17 cellular contexts compared by ENCODE assay signal in the genomic region with DNA sequence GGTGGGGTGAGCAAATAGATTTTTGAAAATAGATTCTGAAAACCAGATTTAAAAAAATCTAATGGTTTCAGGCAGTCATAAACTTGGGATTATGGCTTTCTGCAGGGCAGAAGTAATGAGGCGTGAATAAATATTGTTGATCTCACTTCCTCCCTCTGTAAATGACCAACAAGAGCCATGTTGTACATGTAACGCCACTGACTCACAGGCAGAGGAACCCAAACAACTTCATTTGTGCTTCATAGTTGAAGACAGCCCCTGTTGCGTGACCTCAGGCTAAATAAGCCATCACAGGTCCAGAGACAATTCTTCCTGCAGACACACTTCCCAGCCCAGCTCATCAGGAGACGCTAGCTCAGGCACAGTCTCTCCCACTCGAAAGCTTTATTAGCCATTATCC. TPM values are rescaled to one million over a fixed set of nuclear protein-coding genes. Genes with fewer than 3 reads are reported as not detected.
DNase-seq lines count a peak whose midpoint lies in the region; ATAC-seq and TF ChIP-seq lines count a peak whose summit lies in the region.
"Had no signal": no experiment of that assay in that cellular context is flagged by ENCODE, and none has a peak within 500 bp of the region (broad histone marks: within the 10 kb centered on the region; RNA-seq: fewer than 3 reads in every experiment).

No MANE protein-coding gene starts in this region.

- DNase-seq in Caki2 (ENCODE audit: low read depth), result peak; percentile 65
- DNase-seq in NOMO-1 treated with DMSO at 0.1 percent for 48 hours (lab: John Stamatoyannopoulos, UW; ENCODE audit: unreplicated experiment), result peak; percentile 33
- peak; percentile 38 for DNase-seq in foreskin melanocyte
- no peak for DNase-seq in mesothelial cell of epicardium (ENCODE audit: low spot score in 2 of 2, unreplicated experiment in 2 of 2)
- no peak for DNase-seq in NCI-H345 treated with DMSO at 0.1 percent for 48 hours (lab: John Stamatoyannopoulos, UW; ENCODE audit: unreplicated experiment)
- no peak for DNase-seq in DMS79 (lab: John Stamatoyannopoulos, UW)
- no peak for DNase-seq in type B pancreatic cell (ENCODE audit: extremely low spot score, unreplicated experiment)
- DNase-seq: activated CD4-positive, CD25-positive, alpha-beta regulatory T cell treated with anti-CD3 and anti-CD28 coated beads, Interleukin-2, amount 50 U/mL, for 72 hours; activated CD8-positive, alpha-beta memory T cell treated with anti-CD3 and anti-CD28 coated beads, Interleukin-2, amount 50 U/mL, for 4 hours; BE2C; DMS 273 treated with DMSO at 0.1 percent for 48 hours; lower lobe of right lung; NCI-H1930; NCI-H774; stimulated activated CD4-positive, alpha-beta T cell treated with anti-CD3 and anti-CD28 coated beads, Interleukin-4, amount 100 ng/mL, for 4 hours had no signal

- no peak overlapping the region for H3K27ac Mint-ChIP-seq in mesothelial cell of epicardium
- H3K27ac Mint-ChIP-seq in type B pancreatic cell, result no peak overlapping the region

- H3K9me3 Mint-ChIP-seq in mesothelial cell of epicardium (peaks cover 15% of the 10 kb centered on the region), type B pancreatic cell (peaks cover 11% of the 10 kb centered on the region)

- no peaks in the 10 kb centered on the region for H3K36me3 Mint-ChIP-seq in mesothelial cell of epicardium
- no peaks in the 10 kb centered on the region for H3K36me3 Mint-ChIP-seq in type B pancreatic cell

- H3K4me3 Mint-ChIP-seq in mesothelial cell of epicardium, result no peak overlapping the region
- no peak overlapping the region for H3K4me3 Mint-ChIP-seq in type B pancreatic cell

- in situ Hi-C loops in Caki2 (cut with HindIII; ENCODE audit: low pct_unique_long_range_greater_than_20kb, low sequenced_read_pairs), result no loop called here

- TF ChIP-seq CTCF in mesothelial cell of epicardium (IDR thresholded peaks at IDR 0.05; ENCODE audit: unreplicated experiment), result no peak
- TF ChIP-seq CTCF in type B pancreatic cell (conservative IDR thresholded peaks at IDR 0.05), result no peak

- H3K27me3 Mint-ChIP-seq in mesothelial cell of epicardium (ENCODE audit: low read depth) (peaks cover 14% of the 10 kb centered on the region), type B pancreatic cell (peaks cover 20% of the 10 kb centered on the region)

- ATAC-seq in GM21423 (IDR thresholded peaks at IDR 0.05; ENCODE audit: unreplicated experiment), result peak; percentile 77
- ATAC-seq: lower lobe of right lung had no signal

- H3K4me1 Mint-ChIP-seq in mesothelial cell of epicardium (peaks cover 5% of the 10 kb centered on the region), type B pancreatic cell (ENCODE audit: unreplicated experiment) (no peaks in the 10 kb centered on the region)

RNA-seq across cellular contexts. Expression of a gene that starts 59.1 kb away (rescaled TPM):
- total RNA-seq in Caki2 (2014; rRNA removed; shearing (Covaris generic); ENCODE audit: low replicate concordance), result not detected in 2 replicates
- total RNA-seq in mesothelial cell of epicardium (0.18 to 0.56 TPM (median 0.25 TPM) in 3 replicates), type B pancreatic cell (ENCODE audit: low replicate concordance) (0.24 and 0.48 TPM in 2 replicates)
- total RNA-seq: T-helper 2 cell treated with Interferon-gamma antibody and Interleukin-4, amounts not matched to agents 100 ng/mL and 5 ng/mL, for 36 hours had no signal

Comparison
In these comparisons a context has a peak if more than half of its experiments do, and no peak if none do; other contexts are left out.
1. DNase-seq: peak in Caki2 (single experiment), NOMO-1 treated with DMSO at 0.1 percent for 48 hours (single experiment) and foreskin melanocyte (single experiment); none in mesothelial cell of epicardium (0 of 2), NCI-H345 treated with DMSO at 0.1 percent for 48 hours (single experiment), DMS79 (single experiment) and type B pancreatic cell (single experiment).